ENCODE assay signal across 20 cellular contexts in the genomic region with DNA sequence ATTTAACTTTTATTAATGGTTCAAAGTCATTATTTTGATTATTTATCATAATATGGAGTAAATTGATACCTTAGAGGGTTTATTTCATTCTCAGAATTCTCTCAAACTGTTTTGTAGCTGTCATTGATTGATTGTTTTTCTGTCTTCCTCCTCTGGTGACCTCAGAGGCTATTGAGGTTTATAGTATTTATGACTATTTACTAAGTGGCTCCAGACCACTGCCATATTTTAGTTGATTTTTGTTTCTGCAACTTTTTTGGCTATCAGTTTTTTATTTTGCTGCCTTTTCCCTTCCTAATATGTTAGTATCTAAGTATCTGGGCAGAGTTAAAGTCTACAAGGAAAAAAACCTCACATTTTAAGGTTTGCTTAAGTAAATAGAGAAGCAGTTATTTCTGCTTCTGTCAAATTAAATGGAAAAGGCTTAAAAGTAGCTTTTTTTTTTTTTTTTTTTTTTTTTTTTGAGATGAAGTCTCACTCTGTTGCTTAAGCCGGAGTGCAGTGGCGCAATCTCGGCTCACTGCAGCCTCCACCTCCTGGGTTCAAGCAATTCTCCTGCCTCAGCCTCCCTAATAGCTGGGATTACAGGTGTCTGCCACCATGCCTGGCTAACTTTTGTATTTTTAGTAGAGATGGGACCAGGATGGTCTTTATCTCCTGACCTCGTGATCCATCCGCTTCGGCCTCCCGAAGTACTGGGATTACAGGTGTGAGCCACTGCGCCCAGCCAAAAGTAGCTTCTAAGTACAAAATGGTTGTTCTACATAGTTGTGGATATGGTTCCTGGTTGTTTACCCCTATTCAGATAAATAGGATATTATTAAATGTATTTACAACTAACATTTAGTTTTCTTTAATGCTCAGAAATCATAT. TPM values are rescaled to one million over a fixed set of nuclear protein-coding genes. Genes with fewer than 3 reads are reported as not detected.
DNase-seq lines count a peak whose midpoint lies in the region; ATAC-seq, FAIRE-seq and TF ChIP-seq lines count a peak whose summit lies in the region.
"Had no signal": no experiment of that assay in that cellular context is flagged by ENCODE, and none has a peak within 500 bp of the region (broad histone marks: within the 10 kb centered on the region; RNA-seq: fewer than 3 reads in every experiment).

No MANE protein-coding gene starts in this region.

- no peaks in the 10 kb centered on the region for H3K9me3 Mint-ChIP-seq in activated CD8-positive, alpha-beta memory T cell treated with anti-CD3 and anti-CD28 coated beads, Interleukin-2, amount 10 ng/mL, durations not matched to agents 7 days and 5 days (ENCODE audit: low read depth)
- no peaks in the 10 kb centered on the region for H3K9me3 Mint-ChIP-seq in nephron progenitor cell
- H3K9me3 Mint-ChIP-seq: brain had no signal

- peaks cover 87% of the 10 kb centered on the region for H3K79me2 ChIP-seq in DND-41 (ENCODE audit: insufficient read depth, low read length)

- CTCF ChIA-PET in activated CD8-positive, alpha-beta memory T cell treated with anti-CD3 and anti-CD28 coated beads, Interleukin-2, amount 10 ng/mL, durations not matched to agents 7 days and 5 days (lab: Charles Lee) = interaction anchor here (0.6 to 5.9 kb wide), 4 partner anchors 8 to 317 kb away, joined by 3 to 44 read pairs (median 24); partner anchors contain the start of gene MDM2

- H3K36me3 Mint-ChIP-seq in activated CD8-positive, alpha-beta memory T cell treated with anti-CD3 and anti-CD28 coated beads, Interleukin-2, amount 10 ng/mL, durations not matched to agents 7 days and 5 days = peaks cover 63% of the 10 kb centered on the region
- H3K36me3 Mint-ChIP-seq in T-helper 17 cell (ENCODE audit: low read depth) (peaks cover 4% of the 10 kb centered on the region), nephron progenitor cell (ENCODE audit: low read depth) (peaks cover 66% of the 10 kb centered on the region)

- peaks cover 61% of the 10 kb centered on the region for H3K4me1 Mint-ChIP-seq in activated CD8-positive, alpha-beta memory T cell treated with anti-CD3 and anti-CD28 coated beads, Interleukin-2, amount 10 ng/mL, durations not matched to agents 7 days and 5 days
- H3K4me1 Mint-ChIP-seq in T-helper 17 cell (peaks cover 23% of the 10 kb centered on the region), nephron progenitor cell (peaks cover 25% of the 10 kb centered on the region)

- peaks cover 90% of the 10 kb centered on the region for H3K36me3 ChIP-seq in DND-41 (ENCODE audit: insufficient read depth, low read length)

- H3K27ac Mint-ChIP-seq in activated CD8-positive, alpha-beta memory T cell treated with anti-CD3 and anti-CD28 coated beads, Interleukin-2, amount 10 ng/mL, durations not matched to agents 7 days and 5 days = peak overlapping the region; percentile 70
- peak overlapping the region; percentile 76 for H3K27ac Mint-ChIP-seq in T-helper 17 cell
- peak overlapping the region; percentile 80 for H3K27ac Mint-ChIP-seq in nephron progenitor cell

- DNase-seq in activated CD8-positive, alpha-beta memory T cell treated with anti-CD3 and anti-CD28 coated beads, Interleukin-2, amount 10 ng/mL, durations not matched to agents 7 days and 5 days = no peak
- DNase-seq in activated CD8-positive, alpha-beta memory T cell treated with anti-CD3 and anti-CD28 coated beads, Interleukin-2, amount 50 U/mL, for 4 hours = no peak
- no peak for DNase-seq in DND-41
- DNase-seq in T-helper 17 cell = no peak
- DNase-seq in nephron progenitor cell = no peak
- DNase-seq in RCC 7860 (ENCODE audit: low spot score) = no peak
- no peak for DNase-seq in ACHN
- DNase-seq: activated CD4-positive, CD25-positive, alpha-beta regulatory T cell; activated CD8-positive, alpha-beta memory T cell treated with anti-CD3 and anti-CD28 coated beads for 24 hours; DMS53; islet precursor cell; NCI-H1436 treated with DMSO at 0.1 percent for 48 hours; NCI-H510A treated with DMSO at 0.1 percent for 48 hours; stimulated activated CD4-positive, alpha-beta T cell treated with anti-CD3 and anti-CD28 coated beads, Interleukin-1b, Interleukin-23, amount 100 ng/mL, for 48 hours had no signal

- H3K9ac ChIP-seq in DND-41 (ENCODE audit: low read depth, low read length) = no peak overlapping the region

- TF ChIP-seq CTCF in DND-41 (IDR thresholded peaks at IDR 0.05; ENCODE audit: borderline replicate concordance, extremely low read depth, low read length, poor library complexity, severe bottlenecking) (no peak), nephron progenitor cell (IDR thresholded peaks at IDR 0.05) (no peak)

- H3K4me2 ChIP-seq in DND-41 (ENCODE audit: insufficient read depth, low read length) = peak overlapping the region; percentile 23; the same call in 1 of the 2 replicates

- no peak overlapping the region for H2AFZ ChIP-seq in DND-41 (ENCODE audit: low read depth, low read length)

- FAIRE-seq in RCC 7860 (lab: Jason Lieb, UNC) = no peak

- in situ Hi-C loops in ACHN (cut with HindIII; ENCODE audit: low pct_ligation_motif_present, low pct_unique_long_range_greater_than_20kb, low sequenced_read_pairs) = no loop called here

- no peak overlapping the region for H3K4me3 Mint-ChIP-seq in activated CD8-positive, alpha-beta memory T cell treated with anti-CD3 and anti-CD28 coated beads, Interleukin-2, amount 10 ng/mL, durations not matched to agents 7 days and 5 days
- H3K4me3 Mint-ChIP-seq in T-helper 17 cell (no peak overlapping the region), nephron progenitor cell (no peak overlapping the region)

- no peak overlapping the region for H3K4me3 ChIP-seq in DND-41 (ENCODE audit: low read depth in 1 of 2, low read length in 2 of 2)
- H3K4me3 ChIP-seq: skin epidermis, suprapubic skin, vagina had no signal

- H3K9me3 ChIP-seq in DND-41 (ENCODE audit: insufficient read depth, low read length, severe bottlenecking) (no peaks in the 10 kb centered on the region), T-helper 17 cell (ENCODE audit: control insufficient read depth, low read length, poor library complexity, severe bottlenecking) (no peaks in the 10 kb centered on the region)
- H3K9me3 ChIP-seq: suprapubic skin, vagina had no signal

- H3K27me3 Mint-ChIP-seq in activated CD8-positive, alpha-beta memory T cell treated with anti-CD3 and anti-CD28 coated beads, Interleukin-2, amount 10 ng/mL, durations not matched to agents 7 days and 5 days = no peaks in the 10 kb centered on the region
- H3K27me3 Mint-ChIP-seq in T-helper 17 cell (no peaks in the 10 kb centered on the region), nephron progenitor cell (ENCODE audit: low read depth, poor library complexity) (no peaks in the 10 kb centered on the region)
- H3K27me3 Mint-ChIP-seq: brain had no signal

- no peaks in the 10 kb centered on the region for H3K27me3 ChIP-seq in DND-41 (ENCODE audit: insufficient read depth, low read length, poor library complexity)
- H3K27me3 ChIP-seq: suprapubic skin, vagina had no signal

- H4K20me1 ChIP-seq in DND-41 (ENCODE audit: insufficient read depth, low read length) = peaks cover 21% of the 10 kb centered on the region; the same call in 1 of the 2 replicates

- ATAC-seq in activated CD8-positive, alpha-beta memory T cell treated with anti-CD3 and anti-CD28 coated beads, Interleukin-2, amount 10 ng/mL, durations not matched to agents 7 days and 5 days = no peak
- no peak for ATAC-seq in DND-41 (ENCODE audit: insufficient read depth, low read depth)
- no peak for ATAC-seq in T-helper 17 cell
- ATAC-seq in GM21825 (IDR thresholded peaks at IDR 0.05; ENCODE audit: unreplicated experiment) = no peak
- ATAC-seq: Panc1 had no signal

- peaks cover 20% of the 10 kb centered on the region; the same call in 1 of the 2 replicates for H3K4me1 ChIP-seq in DND-41 (ENCODE audit: insufficient read depth, low read length)

- H3K27ac ChIP-seq in DND-41 (ENCODE audit: low read length) = no peak overlapping the region
- H3K27ac ChIP-seq: skin epidermis, suprapubic skin, vagina had no signal

RNA-seq across cellular contexts. Expression of gene MDM2, which starts 8.2 kb away (rescaled TPM):
- 100 to 1,000 TPM; 235 to 253 TPM for total RNA-seq in activated CD8-positive, alpha-beta memory T cell treated with anti-CD3 and anti-CD28 coated beads, Interleukin-2, amount 10 ng/mL, durations not matched to agents 7 days and 5 days
- total RNA-seq in T-helper 17 cell = 100 to 1,000 TPM in 1 of 2 donors, 10 to 100 TPM in 1; 96.3 to 101 TPM
